ENCODE assay signal across 14 cellular contexts in genomic region chr6:44161997-44162338, GRCh38. TPM values are rescaled to one million over a fixed set of nuclear protein-coding genes. Genes with fewer than 3 reads are reported as not detected.
DNase-seq lines count a peak whose midpoint lies in the region; TF ChIP-seq lines count a peak whose summit lies in the region.
"Had no signal": no experiment of that assay in that cellular context is flagged by ENCODE, and none has a peak within 500 bp of the region (broad histone marks: within the 10 kb centered on the region; RNA-seq: fewer than 3 reads in every experiment).

No MANE protein-coding gene starts in this region.

- H4K20me1 ChIP-seq in fibroblast of lung (ENCODE audit: control insufficient read depth, extremely low read depth, insufficient read depth, low read length): no peaks in the 10 kb centered on the region

- no peak for TF ChIP-seq CTCF in AG10803 (conservative IDR thresholded peaks at IDR 0.05; ENCODE audit: low read length)
- TF ChIP-seq CTCF in fibroblast of lung (conservative IDR thresholded peaks at IDR 0.05 in 1 of 2, IDR thresholded peaks at IDR 0.05 in 1 of 2; ENCODE audit: low read depth in 1 of 2, low read length in 2 of 2): no peak
- no peak for TF ChIP-seq CTCF in ascending aorta (IDR thresholded peaks at IDR 0.05)

- no peak overlapping the region for H3K9ac ChIP-seq in fibroblast of lung (ENCODE audit: insufficient read depth, low read length)

- no peaks in the 10 kb centered on the region for H3K79me2 ChIP-seq in fibroblast of lung (ENCODE audit: control insufficient read depth, insufficient read depth, low read length)

- DNase-seq in AG10803 (ENCODE audit: low read depth) (peak; percentile 33), GOT3 (lab: John Stamatoyannopoulos, UW) (peak; percentile 24), SK-N-DZ (ENCODE audit: low spot score) (peak; percentile 21), fibroblast of lung (ENCODE audit: low read depth in 2 of 2) (peak; percentile 8 to 59), KG1 (lab: John Stamatoyannopoulos, UW) (no peak), C1 segment of cervical spinal cord (lab: John Stamatoyannopoulos, UW) (no peak), NCI-H345 (lab: John Stamatoyannopoulos, UW) (no peak), ascending aorta (ENCODE audit: low spot score in 2 of 2) (no peak)
- DNase-seq: colonic mucosa; KBM-7; NCI-H446 treated with DMSO at 0.1 percent for 48 hours; occipital lobe; stimulated activated naive CD4-positive, alpha-beta T cell had no signal

- H3K4me1 ChIP-seq in fibroblast of lung (ENCODE audit: control insufficient read depth, extremely low read depth, insufficient read depth, low read length) (no peaks in the 10 kb centered on the region), ascending aorta (no peaks in the 10 kb centered on the region)
- H3K4me1 ChIP-seq: colonic mucosa had no signal

- H3K9me3 ChIP-seq in fibroblast of lung (ENCODE audit: control insufficient read depth, insufficient read depth, low read depth, low read length): no peaks in the 10 kb centered on the region
- no peaks in the 10 kb centered on the region for H3K9me3 ChIP-seq in ascending aorta
- H3K9me3 ChIP-seq: colonic mucosa, SJSA1 had no signal

- H3K4me2 ChIP-seq in fibroblast of lung (ENCODE audit: extremely low read depth, insufficient read depth, low read length): no peak overlapping the region

- no peak overlapping the region for H3K4me3 ChIP-seq in AG10803 (ENCODE audit: low read length)
- no peak overlapping the region for H3K4me3 ChIP-seq in fibroblast of lung (replicated peaks in 1 of 4; ENCODE audit: control extremely low read depth in 1 of 4, insufficient read depth in 1 of 4, low read depth in 3 of 4, low read length in 4 of 4)
- no peak overlapping the region for H3K4me3 ChIP-seq in ascending aorta
- H3K4me3 ChIP-seq: colonic mucosa, SJSA1 had no signal

- peaks cover 5% of the 10 kb centered on the region for H3K27me3 ChIP-seq in fibroblast of lung (ENCODE audit: control insufficient read depth, insufficient read depth, low read length)
- no peaks in the 10 kb centered on the region for H3K27me3 ChIP-seq in ascending aorta
- H3K27me3 ChIP-seq: colonic mucosa, SJSA1 had no signal

- H3K36me3 ChIP-seq in fibroblast of lung (ENCODE audit: control insufficient read depth, insufficient read depth, low read length) (no peaks in the 10 kb centered on the region), ascending aorta (no peaks in the 10 kb centered on the region)
- H3K36me3 ChIP-seq: colonic mucosa, SJSA1 had no signal

- no peak overlapping the region for H3K27ac ChIP-seq in fibroblast of lung (ENCODE audit: insufficient read depth, low read length)
- H3K27ac ChIP-seq in ascending aorta: no peak overlapping the region
- H3K27ac ChIP-seq: colonic mucosa, SJSA1 had no signal

- no peak overlapping the region for H2AFZ ChIP-seq in fibroblast of lung (ENCODE audit: low read length)

- intact Hi-C loops in ascending aorta (cut with DNase I): no loop called here

RNA-seq across cellular contexts. Expression of gene CAPN11, which starts 3.3 kb away (rescaled TPM):
- polyA plus RNA-seq in SK-N-DZ (2014; cell fraction: cytosol; rRNA removed): 0.06 TPM in 1 of 2 replicates, not detected in the other
- 0.80 and 2.1 TPM in 2 replicates for polyA plus RNA-seq in SK-N-DZ (2014; cell fraction: nucleus; rRNA removed)
- not detected in 2 replicates for total RNA-seq in fibroblast of lung
- polyA plus RNA-seq in fibroblast of lung: not detected in 2 replicates
- polyA plus RNA-seq in fibroblast of lung (2012): 0.07 TPM in 1 of 2 replicates, not detected in the other
- polyA minus RNA-seq in fibroblast of lung (ENCODE audit: low replicate concordance): 0.44 TPM in 1 of 2 replicates, not detected in the other
- total RNA-seq in ascending aorta: 0.43 TPM
- total RNA-seq: occipital lobe, SJSA1 had no signal

RNA-seq across cellular contexts. Expression of gene TMEM63B, which starts 34.6 kb away (rescaled TPM):
- 19.2 and 19.9 TPM in 2 replicates for polyA plus RNA-seq in SK-N-DZ (2014; cell fraction: cytosol; rRNA removed)
- polyA plus RNA-seq in SK-N-DZ (2014; cell fraction: nucleus; rRNA removed): 29.5 and 38.4 TPM in 2 replicates
- total RNA-seq in fibroblast of lung (22.9 and 42.1 TPM in 2 replicates), ascending aorta (9.6 TPM)
- 32.2 and 47.6 TPM in 2 replicates for polyA plus RNA-seq in fibroblast of lung
- 22.8 and 29.5 TPM in 2 replicates for polyA plus RNA-seq in fibroblast of lung (2012)
- 126 and 162 TPM in 2 replicates for polyA minus RNA-seq in fibroblast of lung (ENCODE audit: low replicate concordance)

RNA-seq across cellular contexts. Expression of gene MRPL14, which starts 34.7 kb away (rescaled TPM):
- polyA plus RNA-seq in SK-N-DZ (2014; cell fraction: cytosol; rRNA removed): 148 and 163 TPM in 2 replicates
- 62.7 and 112 TPM in 2 replicates for polyA plus RNA-seq in SK-N-DZ (2014; cell fraction: nucleus; rRNA removed)
- 53.7 and 60.6 TPM in 2 replicates for total RNA-seq in fibroblast of lung
- polyA plus RNA-seq in fibroblast of lung: 36.2 and 51.9 TPM in 2 replicates
- 64.9 and 96.3 TPM in 2 replicates for polyA plus RNA-seq in fibroblast of lung (2012)
- polyA minus RNA-seq in fibroblast of lung (ENCODE audit: low replicate concordance): 13.2 and 13.9 TPM in 2 replicates
- 61.8 TPM for total RNA-seq in ascending aorta

RNA-seq across cellular contexts. Expression of gene MYMX, which starts 54.8 kb away (rescaled TPM):
- not detected in 2 replicates for polyA plus RNA-seq in SK-N-DZ (2014; cell fraction: cytosol; rRNA removed)
- not detected in 2 replicates for polyA plus RNA-seq in SK-N-DZ (2014; cell fraction: nucleus; rRNA removed)
- total RNA-seq in fibroblast of lung: not detected in 2 replicates
- polyA plus RNA-seq in fibroblast of lung: not detected in 2 replicates
- polyA plus RNA-seq in fibroblast of lung (2012): not detected in 2 replicates
- not detected in 2 replicates for polyA minus RNA-seq in fibroblast of lung (ENCODE audit: low replicate concordance)
- 13.9 TPM for total RNA-seq in ascending aorta
- total RNA-seq: colonic mucosa, occipital lobe had no signal

Comparison
In these comparisons a context has a peak if more than half of its experiments do, and no peak if none do; other contexts are left out.
1. DNase-seq: peak in AG10803 (single experiment), GOT3 (single experiment), SK-N-DZ (single experiment) and fibroblast of lung (2 of 2); none in KG1 (single experiment), C1 segment of cervical spinal cord (0 of 14), NCI-H345 (single experiment) and ascending aorta (0 of 2).